ENCODE assay signal across 20 cellular contexts in the genomic region with DNA sequence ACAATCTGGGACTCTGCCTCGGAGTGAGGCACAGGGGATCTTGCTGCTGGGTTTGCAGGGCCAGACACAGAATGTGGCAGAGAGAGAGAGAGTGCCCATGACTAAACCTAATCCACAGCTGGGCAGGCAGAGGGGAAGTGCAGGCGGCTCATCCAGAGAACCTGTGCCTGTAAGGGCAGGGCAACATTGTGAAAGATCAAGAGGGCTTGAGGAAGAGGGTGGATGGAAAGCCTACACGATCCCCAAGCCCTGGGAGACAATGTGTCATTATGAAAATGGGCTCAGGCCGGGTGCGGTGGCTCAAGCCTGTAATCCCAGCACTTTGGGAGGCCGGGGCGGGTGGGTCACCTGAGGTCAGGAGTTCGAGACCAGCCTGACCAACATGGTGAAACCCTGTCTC.
"Had no signal": no experiment of that assay in that cellular context is flagged by ENCODE, and none has a peak within 500 bp of the region (broad histone marks: within the 10 kb centered on the region; RNA-seq: fewer than 3 reads in every experiment).

No MANE protein-coding gene starts in this region.

- H3K27me3 ChIP-seq: SJSA1 had no signal

- H3K9me3 ChIP-seq: SJSA1 had no signal

- H3K4me3 ChIP-seq: SJSA1, SK-N-MC had no signal

- DNase-seq: Kasumi-1, KG1, MM.1S, NCI-H1092 treated with DMSO at 0.1 percent for 48 hours, NCI-H1436, NCI-H187, NCI-H2029, NCI-H2081 treated with DMSO at 0.1 percent for 48 hours, NCI-H2171, NCI-H226, NCI-H446, NCI-H510A, NCI-H524 treated with DMSO at 0.1 percent for 48 hours, NCI-H69, NCI-H774, Right ventricle myocardium superior, RPMI8226, SIG-M5 had no signal

- H3K27ac ChIP-seq: SJSA1, SK-N-MC had no signal

- H3K36me3 ChIP-seq: SJSA1 had no signal
